ENCODE assay signal across 1 cellular context in genomic region chr3:102400142-102400541, GRCh38.
A peak's percentile ranks its signal among the peaks of the same experiment; 100 is the strongest.
TF ChIP-seq lines count a peak whose summit lies in the region.

No MANE protein-coding gene starts in this region.

TF ChIP-seq in neural cell, 6 proteins besides CTCF, POLR2A, EP300 and RAD21:
- TF ChIP-seq, protein P1, sequence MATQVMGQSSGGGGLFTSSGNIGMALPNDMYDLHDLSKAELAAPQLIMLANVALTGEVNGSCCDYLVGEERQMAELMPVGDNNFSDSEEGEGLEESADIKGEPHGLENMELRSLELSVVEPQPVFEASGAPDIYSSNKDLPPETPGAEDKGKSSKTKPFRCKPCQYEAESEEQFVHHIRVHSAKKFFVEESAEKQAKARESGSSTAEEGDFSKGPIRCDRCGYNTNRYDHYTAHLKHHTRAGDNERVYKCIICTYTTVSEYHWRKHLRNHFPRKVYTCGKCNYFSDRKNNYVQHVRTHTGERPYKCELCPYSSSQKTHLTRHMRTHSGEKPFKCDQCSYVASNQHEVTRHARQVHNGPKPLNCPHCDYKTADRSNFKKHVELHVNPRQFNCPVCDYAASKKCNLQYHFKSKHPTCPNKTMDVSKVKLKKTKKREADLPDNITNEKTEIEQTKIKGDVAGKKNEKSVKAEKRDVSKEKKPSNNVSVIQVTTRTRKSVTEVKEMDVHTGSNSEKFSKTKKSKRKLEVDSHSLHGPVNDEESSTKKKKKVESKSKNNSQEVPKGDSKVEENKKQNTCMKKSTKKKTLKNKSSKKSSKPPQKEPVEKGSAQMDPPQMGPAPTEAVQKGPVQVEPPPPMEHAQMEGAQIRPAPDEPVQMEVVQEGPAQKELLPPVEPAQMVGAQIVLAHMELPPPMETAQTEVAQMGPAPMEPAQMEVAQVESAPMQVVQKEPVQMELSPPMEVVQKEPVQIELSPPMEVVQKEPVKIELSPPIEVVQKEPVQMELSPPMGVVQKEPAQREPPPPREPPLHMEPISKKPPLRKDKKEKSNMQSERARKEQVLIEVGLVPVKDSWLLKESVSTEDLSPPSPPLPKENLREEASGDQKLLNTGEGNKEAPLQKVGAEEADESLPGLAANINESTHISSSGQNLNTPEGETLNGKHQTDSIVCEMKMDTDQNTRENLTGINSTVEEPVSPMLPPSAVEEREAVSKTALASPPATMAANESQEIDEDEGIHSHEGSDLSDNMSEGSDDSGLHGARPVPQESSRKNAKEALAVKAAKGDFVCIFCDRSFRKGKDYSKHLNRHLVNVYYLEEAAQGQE (IDR thresholded peaks at IDR 0.05; ENCODE audit: borderline replicate concordance) = peak; percentile 55
- TF ChIP-seq EZH2 (IDR thresholded peaks at IDR 0.05; ENCODE audit: borderline replicate concordance, insufficient read depth, low read length, poor library complexity, severe bottlenecking) = no peak
